24 cellular contexts compared by ENCODE assay signal in genomic region chr7:92044148-92044547, GRCh38.
DNase-seq lines count a peak whose midpoint lies in the region; ATAC-seq, FAIRE-seq and TF ChIP-seq lines count a peak whose summit lies in the region.
"Had no signal": no experiment of that assay in that cellular context is flagged by ENCODE, and none has a peak within 500 bp of the region (broad histone marks: within the 10 kb centered on the region; RNA-seq: fewer than 3 reads in every experiment).

No MANE protein-coding gene starts in this region.

- intact Hi-C loops in Right ventricle myocardium superior (cut with DNase I), result no loop called here
- intact Hi-C loops in right cardiac atrium (cut with DNase I), result no loop called here
- intact Hi-C loops in thyroid gland (cut with DNase I), result no loop called here

- no peaks in the 10 kb centered on the region for H3K27me3 ChIP-seq in right cardiac atrium (ENCODE audit: control insufficient read depth, insufficient read depth)
- H3K27me3 ChIP-seq in thyroid gland, result no peaks in the 10 kb centered on the region
- H3K27me3 ChIP-seq: BE2C had no signal

- no peaks in the 10 kb centered on the region for H3K4me1 ChIP-seq in right cardiac atrium (ENCODE audit: control insufficient read depth, insufficient read depth, low read length)
- H3K4me1 ChIP-seq in thyroid gland, result peaks cover 0 to 3% of the 10 kb centered on the region in 2 donors
- H3K4me1 ChIP-seq: BE2C had no signal

- H3K9me3 ChIP-seq in right cardiac atrium (ENCODE audit: control insufficient read depth, low read length) (no peaks in the 10 kb centered on the region), thyroid gland (no peaks in the 10 kb centered on the region)
- H3K9me3 ChIP-seq: BE2C had no signal

- no peak overlapping the region for H3K4me3 ChIP-seq in right cardiac atrium (ENCODE audit: low read length)
- H3K4me3 ChIP-seq in thyroid gland (replicated peaks in 1 of 3), result no peak overlapping the region
- H3K4me3 ChIP-seq: skin epidermis had no signal

- H3K27ac ChIP-seq in right cardiac atrium (ENCODE audit: low read length) (no peak overlapping the region), thyroid gland (peak overlapping the region in 2 of 3 donors; percentile 36)
- H3K27ac ChIP-seq: epithelial cell of prostate, skin epidermis had no signal

- WGBS in right cardiac atrium, result 49% methylated on average over 3 of the region's 3 CpGs
- WGBS in thyroid gland, 2 donors, result 58 to 77% methylated on average over 3 of the region's 3 CpGs

- ATAC-seq in Right ventricle myocardium superior (ENCODE audit: poor library complexity) (peak; percentile 64), right cardiac atrium (no peak)
- ATAC-seq: activated naive CD4-positive, alpha-beta T cell treated with anti-CD3 and anti-CD28 coated beads, Interleukin-2, amount 50 U/mL, for 72 hours had no signal

- no peak for TF ChIP-seq CTCF in thyroid gland (IDR thresholded peaks at IDR 0.05)

- peaks cover 4 to 20% of the 10 kb centered on the region in 2 donors for H3K36me3 ChIP-seq in thyroid gland
- H3K36me3 ChIP-seq: BE2C had no signal

- no peak for TF ChIP-seq POLR2A in thyroid gland (IDR thresholded peaks at IDR 0.05)

- DNase-seq in Right ventricle myocardium superior (no peak), right cardiac atrium (no peak), fibroblast of peridontal ligament (ENCODE audit: extremely low read depth) (peak; percentile 25), myocyte (ENCODE audit: low read depth) (peak; percentile 21), thyroid gland (no peak), NCI-H524 (lab: John Stamatoyannopoulos, UW) (no peak), RCC 7860 (ENCODE audit: low spot score) (no peak), T-helper 9 cell (no peak)
- DNase-seq: activated B cell treated with CpG ODN at 0.5 μM for 24 hours; activated CD4-positive, alpha-beta T cell treated with anti-CD3 and anti-CD28 coated beads, Interleukin-2, amount 50 U/mL, for 4 hours; anterior cingulate cortex; BE2C; DMS79; effector CD4-positive, alpha-beta T cell; GF-D8; midbrain; MM.1S; NCI-H1436; NCI-H2171 treated with DMSO at 0.1 percent for 48 hours; NCI-H748 treated with DMSO at 0.1 percent for 48 hours had no signal

- no peak for FAIRE-seq in RCC 7860 (lab: Jason Lieb, UNC)
- FAIRE-seq: urothelium cell line had no signal

Comparison
In these comparisons a context has a peak if more than half of its experiments do, and no peak if none do; other contexts are left out.
1. DNase-seq: peak in fibroblast of peridontal ligament (single experiment) and myocyte (single experiment); none in Right ventricle myocardium superior (single experiment), right cardiac atrium (0 of 3), thyroid gland (0 of 2), NCI-H524 (0 of 2), RCC 7860 (single experiment) and T-helper 9 cell (single experiment).